Comparison of ENCODE assay signal across 1 cellular context in genomic region chr20:33524261-33524660, GRCh38.
TF ChIP-seq lines count a peak whose summit lies in the region.

No MANE protein-coding gene starts in this region.

TF ChIP-seq in HEK293, 187 proteins besides CTCF, POLR2A, EP300 and RAD21 (continued from another document):
- TF ChIP-seq PRDM6 (tag by site-specific recombination; IDR thresholded peaks at IDR 0.05) (peak; percentile 47; the same call in 1 of the 2 replicates), ZNF670 (tag by site-specific recombination; IDR thresholded peaks at IDR 0.05; ENCODE audit: low read depth) (no peak), ZNF132 (tag by site-specific recombination; IDR thresholded peaks at IDR 0.05; ENCODE audit: borderline replicate concordance) (no peak), ZNF768 (tag by site-specific recombination; IDR thresholded peaks at IDR 0.05) (no peak), ZNF596 (tag by site-specific recombination; IDR thresholded peaks at IDR 0.05) (no peak), ZNF664 (tag by site-specific recombination; IDR thresholded peaks at IDR 0.05) (0 out of 2 replicates have a peak, but pooled peaks have one; percentile 37), SETDB1 (IDR thresholded peaks at IDR 0.05; ENCODE audit: insufficient read length, low read length) (no peak), GFI1B (tag by site-specific recombination; IDR thresholded peaks at IDR 0.05) (no peak), ZXDB (tag by site-specific recombination; IDR thresholded peaks at IDR 0.05) (0 out of 2 replicates have a peak, but pooled peaks have one; percentile 15), ZNF560 (tag by site-specific recombination; IDR thresholded peaks at IDR 0.05; ENCODE audit: borderline replicate concordance) (no peak)
TF ChIP-seq in HEK293: peak in this region for 4.
